8 cellular contexts compared by ENCODE assay signal in the genomic region with DNA sequence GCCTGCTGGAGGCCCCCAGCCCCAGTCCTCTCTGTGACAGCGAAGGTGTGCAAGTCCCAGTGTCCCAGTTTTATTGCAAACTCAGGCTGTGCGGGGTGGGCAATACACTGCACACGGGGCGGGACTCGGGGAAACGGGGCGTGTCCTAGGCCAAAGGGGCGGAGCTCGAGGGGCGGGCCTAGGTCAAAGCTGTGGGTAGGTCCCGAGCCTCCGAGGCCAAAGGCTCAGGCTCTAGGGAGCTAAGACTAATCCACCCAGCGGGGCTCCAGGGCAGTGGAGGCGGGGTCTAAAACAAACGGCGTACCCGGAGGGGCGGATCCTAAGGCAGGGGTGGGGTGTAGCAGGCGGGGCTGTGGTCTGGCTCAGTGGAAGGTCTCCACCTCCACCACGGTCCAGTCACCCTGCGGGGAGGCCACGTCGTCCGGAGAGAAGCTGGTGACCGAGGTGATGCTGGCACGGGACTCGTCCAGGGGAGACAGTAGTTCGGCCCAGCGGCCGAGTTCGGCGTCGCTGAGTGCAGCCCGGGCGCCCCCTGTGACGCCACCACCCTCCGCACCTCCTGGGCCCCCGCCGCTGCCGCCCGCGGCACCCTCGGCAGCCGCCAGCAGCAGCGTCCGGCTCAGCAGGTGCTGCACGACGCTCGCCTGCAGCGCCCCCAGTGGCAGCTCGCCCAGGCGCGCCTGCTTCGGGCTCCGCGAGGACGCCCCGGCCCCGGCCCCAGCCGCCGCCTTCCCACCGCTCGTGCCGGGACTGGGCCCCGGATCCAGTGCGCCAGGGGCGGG. TPM values are rescaled to one million over a fixed set of nuclear protein-coding genes. Genes with fewer than 3 reads are reported as not detected.
DNase-seq lines count a peak whose midpoint lies in the region; ATAC-seq and TF ChIP-seq lines count a peak whose summit lies in the region.

No MANE protein-coding gene starts in this region.

- peaks cover 3% of the 10 kb centered on the region; the same call in 1 of the 2 replicates for H3K4me1 ChIP-seq in BE2C

- peaks cover 0 to 4% (median 0%) of the 10 kb centered on the region in 3 donors for H3K9me3 Mint-ChIP-seq in IgD-negative memory B cell

- H3K27ac Mint-ChIP-seq in IgD-negative memory B cell: peak overlapping the region; percentile 67 to 93 (median 70)

- peak overlapping the region; percentile 52 for H3K4me3 ChIP-seq in WI38 (ENCODE audit: low read depth, low read length)
- peak overlapping the region; percentile 32 to 35 for H3K4me3 ChIP-seq in cardiac fibroblast (replicated peaks in 1 of 2; ENCODE audit: low read depth in 2 of 2, low read length in 2 of 2)
- no peak overlapping the region for H3K4me3 ChIP-seq in BE2C (ENCODE audit: low read depth, low read length)

- TF ChIP-seq CTCF in WI38 (IDR thresholded peaks at IDR 0.05; ENCODE audit: low read depth, low read length): peak; percentile 50
- TF ChIP-seq CTCF in cardiac fibroblast (IDR thresholded peaks at IDR 0.05; ENCODE audit: low read depth, low read length): peak; percentile 27
- TF ChIP-seq CTCF in BE2C (IDR thresholded peaks at IDR 0.05; ENCODE audit: low read depth, low read length): no peak

- H3K27me3 Mint-ChIP-seq in IgD-negative memory B cell: peaks cover 23% of the 10 kb centered on the region

- peaks cover 13 to 27% (median 15%) of the 10 kb centered on the region in 3 donors for H3K4me1 Mint-ChIP-seq in IgD-negative memory B cell

- no peaks in the 10 kb centered on the region for H3K36me3 Mint-ChIP-seq in IgD-negative memory B cell

- H3K9me3 ChIP-seq in BE2C: no peaks in the 10 kb centered on the region

- H3K36me3 ChIP-seq in BE2C: no peaks in the 10 kb centered on the region

- DNase-seq in D341Med (ENCODE audit: low spot score): peak; percentile 83
- peak; percentile 57 to 67 for DNase-seq in cardiac fibroblast (ENCODE audit: low read depth in 2 of 2)
- DNase-seq in left kidney (ENCODE audit: low read depth, low spot score): peak; percentile 92
- DNase-seq in stimulated activated CD4-positive, alpha-beta T cell treated with anti-CD3 and anti-CD28 coated beads, Interleukin-2, amount 100 ng/mL, for 4 hours (ENCODE audit: low read depth): peak; percentile 73
- DNase-seq in BE2C: no peak

- H3K4me3 Mint-ChIP-seq in IgD-negative memory B cell: peak overlapping the region; percentile 56 to 91 (median 80)

- peak; percentile 49 for ATAC-seq in GM21529 (IDR thresholded peaks at IDR 0.05; ENCODE audit: unreplicated experiment)

- peaks cover 4% of the 10 kb centered on the region for H3K27me3 ChIP-seq in BE2C

RNA-seq across cellular contexts. Expression of gene PRR36, which starts 5.3 kb away (rescaled TPM):
- polyA plus RNA-seq in IgD-negative memory B cell: not detected
- polyA plus RNA-seq in BE2C (2012; ENCODE audit: insufficient read depth, insufficient read length, low read depth): 5.3 TPM

RNA-seq across cellular contexts. Expression of gene LRRC8E, which starts 19.4 kb away (rescaled TPM):
- not detected for polyA plus RNA-seq in IgD-negative memory B cell
- polyA plus RNA-seq in BE2C (2012; ENCODE audit: insufficient read depth, insufficient read length, low read depth): 0.45 TPM

RNA-seq across cellular contexts. Expression of gene MAP2K7, which starts 34.8 kb away (rescaled TPM):
- 2.4 TPM for polyA plus RNA-seq in IgD-negative memory B cell
- 86.4 TPM for polyA plus RNA-seq in BE2C (2012; ENCODE audit: insufficient read depth, insufficient read length, low read depth)

RNA-seq across cellular contexts. Expression of gene EVI5L, which starts 38.8 kb away (rescaled TPM):
- polyA plus RNA-seq in IgD-negative memory B cell: 3.2 TPM
- polyA plus RNA-seq in BE2C (2012; ENCODE audit: insufficient read depth, insufficient read length, low read depth): 22.4 TPM

RNA-seq across cellular contexts. Expression of gene TGFBR3L, which starts 45.8 kb away (rescaled TPM):
- not detected for polyA plus RNA-seq in IgD-negative memory B cell
- 20.0 TPM for polyA plus RNA-seq in BE2C (2012; ENCODE audit: insufficient read depth, insufficient read length, low read depth)
